ENCODE assay signal across 13 cellular contexts in genomic region chr9:21579209-21579608, GRCh38.
DNase-seq lines count a peak whose midpoint lies in the region; ATAC-seq and TF ChIP-seq lines count a peak whose summit lies in the region.
"Had no signal": no experiment of that assay in that cellular context is flagged by ENCODE, and none has a peak within 500 bp of the region (broad histone marks: within the 10 kb centered on the region; RNA-seq: fewer than 3 reads in every experiment).

No MANE protein-coding gene starts in this region.

- intact Hi-C loops in right cardiac atrium (cut with DNase I) (no loop called here), breast epithelium (cut with DNase I; ENCODE audit: low total_unique reads) (no loop called here)

- POLR2A ChIA-PET in HEK293 (lab: Yijun Ruan, JAX) = no interaction called here

- DNase-seq in CD1c-positive myeloid dendritic cell (ENCODE audit: extremely low spot score) (peak; percentile 31), foreskin keratinocyte (no peak), NCI-H1694 treated with DMSO at 0.1 percent for 48 hours (lab: John Stamatoyannopoulos, UW) (no peak), right cardiac atrium (no peak), SKM-1 (lab: John Stamatoyannopoulos, UW; ENCODE audit: unreplicated experiment) (no peak), breast epithelium (ENCODE audit: low spot score in 2 of 2) (no peak)
- peak in 1 of 2 donors; percentile 34 for DNase-seq in activated T-cell treated with anti-CD3 and anti-CD28 coated beads, Interleukin-2, amount 50 U/mL, for 72 hours
- DNase-seq: activated B cell treated with CpG ODN at 0.5 μM for 24 hours, COR-L47, foreskin melanocyte, NCI-H1694 had no signal

- peak overlapping the region; percentile 77 to 90 for H3K4me3 Mint-ChIP-seq in activated T-cell treated with anti-CD3 and anti-CD28 coated beads, Interleukin-2, amount 50 U/mL, for 72 hours
- H3K4me3 Mint-ChIP-seq: activated B cell treated with CpG ODN at 0.5 μM for 24 hours had no signal

- no peaks in the 10 kb centered on the region for H3K36me3 Mint-ChIP-seq in activated T-cell treated with anti-CD3 and anti-CD28 coated beads, Interleukin-2, amount 50 U/mL, for 72 hours (ENCODE audit: insufficient read depth in 2 of 2)

- peaks cover under 1% of the 10 kb centered on the region for H3K27me3 Mint-ChIP-seq in activated T-cell treated with anti-CD3 and anti-CD28 coated beads, Interleukin-2, amount 50 U/mL, for 72 hours (ENCODE audit: low read depth)

- no peaks in the 10 kb centered on the region for H3K9me3 ChIP-seq in HEK293 (ENCODE audit: control insufficient read depth, insufficient read depth, low read depth, low read length)
- no peaks in the 10 kb centered on the region for H3K9me3 ChIP-seq in right cardiac atrium (ENCODE audit: control insufficient read depth, low read length)
- no peaks in the 10 kb centered on the region for H3K9me3 ChIP-seq in breast epithelium

- WGBS in right cardiac atrium = 74% methylated on average over 4 of the region's 4 CpGs

- no peak for TF ChIP-seq POLR2A in breast epithelium (IDR thresholded peaks at IDR 0.05)

- H3K9me3 Mint-ChIP-seq in activated T-cell treated with anti-CD3 and anti-CD28 coated beads, Interleukin-2, amount 50 U/mL, for 72 hours = no peaks in the 10 kb centered on the region
- H3K9me3 Mint-ChIP-seq: activated B cell treated with CpG ODN at 0.5 μM for 24 hours had no signal

- CTCF ChIA-PET in HEK293 (lab: Yijun Ruan, JAX) = interaction anchor here (0.5 to 1.6 kb wide), 2 partner anchors 20 to 428 kb away, joined by 3 to 4 read pairs; no protein-coding TSS in a partner anchor

- H3K4me1 Mint-ChIP-seq in activated T-cell treated with anti-CD3 and anti-CD28 coated beads, Interleukin-2, amount 50 U/mL, for 72 hours (ENCODE audit: low read depth) = peaks cover 43% of the 10 kb centered on the region

- H3K27me3 ChIP-seq in foreskin keratinocyte = no peaks in the 10 kb centered on the region
- H3K27me3 ChIP-seq in right cardiac atrium (ENCODE audit: control insufficient read depth, insufficient read depth) = no peaks in the 10 kb centered on the region
- no peaks in the 10 kb centered on the region for H3K27me3 ChIP-seq in breast epithelium
- H3K27me3 ChIP-seq: cardiac muscle cell had no signal

- no peak for TF ChIP-seq CTCF in HEK293 (tag by site-specific recombination; IDR thresholded peaks at IDR 0.05)
- no peak for TF ChIP-seq CTCF in foreskin keratinocyte (conservative IDR thresholded peaks at IDR 0.05)
- no peak for TF ChIP-seq CTCF in breast epithelium (IDR thresholded peaks at IDR 0.05)

- H3K36me3 ChIP-seq in HEK293 (ENCODE audit: control insufficient read depth in 2 of 2, insufficient read depth in 1 of 2, low read length in 2 of 2) = no peaks in the 10 kb centered on the region
- H3K36me3 ChIP-seq in breast epithelium = no peaks in the 10 kb centered on the region
- H3K36me3 ChIP-seq: cardiac muscle cell had no signal

- ATAC-seq in activated T-cell treated with anti-CD3 and anti-CD28 coated beads, Interleukin-2, amount 50 U/mL, for 72 hours (replicated peaks in 1 of 2) = peak; percentile 42 to 54
- no peak for ATAC-seq in foreskin keratinocyte
- ATAC-seq in right cardiac atrium = no peak

- H3K4me1 ChIP-seq in HEK293 (ENCODE audit: control insufficient read depth, insufficient read depth, low read length) (peaks cover 24% of the 10 kb centered on the region), foreskin keratinocyte (peaks cover 17% of the 10 kb centered on the region), right cardiac atrium (ENCODE audit: control insufficient read depth, insufficient read depth, low read length) (no peaks in the 10 kb centered on the region), breast epithelium (no peaks in the 10 kb centered on the region)

- H3K27ac ChIP-seq in HEK293 (ENCODE audit: extremely low read depth, low read depth, low read length) = no peak overlapping the region
- H3K27ac ChIP-seq in foreskin keratinocyte = peak overlapping the region; percentile 59
- no peak overlapping the region for H3K27ac ChIP-seq in right cardiac atrium (ENCODE audit: low read length)
- H3K27ac ChIP-seq in breast epithelium = no peak overlapping the region
- H3K27ac ChIP-seq: cardiac muscle cell had no signal

- H3K27ac Mint-ChIP-seq in activated T-cell treated with anti-CD3 and anti-CD28 coated beads, Interleukin-2, amount 50 U/mL, for 72 hours = peak overlapping the region; percentile 33
- H3K27ac Mint-ChIP-seq: activated B cell treated with CpG ODN at 0.5 μM for 24 hours had no signal

- H3K4me3 ChIP-seq in HEK293 (ENCODE audit: low read depth, low read length) = no peak overlapping the region
- no peak overlapping the region for H3K4me3 ChIP-seq in right cardiac atrium (ENCODE audit: low read length)
- H3K4me3 ChIP-seq in breast epithelium = no peak overlapping the region
- H3K4me3 ChIP-seq: cardiac muscle cell had no signal

TF ChIP-seq in HEK293, 187 proteins besides CTCF, POLR2A, EP300 and RAD21:
- TF ChIP-seq ZNF704 (tag by site-specific recombination; IDR thresholded peaks at IDR 0.05) (no peak), ZNF121 (tag by site-specific recombination; IDR thresholded peaks at IDR 0.05) (0 out of 2 replicates have a peak, but pooled peaks have one; percentile 4), ZNF692 (tag by site-specific recombination; IDR thresholded peaks at IDR 0.05) (no peak), ZNF10 (tag by site-specific recombination; IDR thresholded peaks at IDR 0.05) (no peak), OVOL3 (tag by site-specific recombination; IDR thresholded peaks at IDR 0.05) (no peak), ZNF600 (tag by site-specific recombination; IDR thresholded peaks at IDR 0.05) (peak; percentile 50; the same call in 1 of the 2 replicates), HOXC10 (CRISPR knock-in tag; IDR thresholded peaks at IDR 0.05) (no peak), ZSCAN4 (tag by site-specific recombination; IDR thresholded peaks at IDR 0.05) (0 out of 2 replicates have a peak, but pooled peaks have one; percentile 1), ZNF560 (tag by site-specific recombination; IDR thresholded peaks at IDR 0.05; ENCODE audit: borderline replicate concordance) (no peak), ZNF335 (tag by site-specific recombination; conservative IDR thresholded peaks at IDR 0.05) (peak; percentile 78), GLI2 (tag by site-specific recombination; IDR thresholded peaks at IDR 0.05; ENCODE audit: borderline replicate concordance, low read depth) (no peak), FEZF1 (tag by site-specific recombination; IDR thresholded peaks at IDR 0.05) (no peak)

Comparison
In these comparisons a context has a peak if more than half of its experiments do, and no peak if none do; other contexts are left out.
1. ATAC-seq: peak in activated T-cell treated with anti-CD3 and anti-CD28 coated beads, Interleukin-2, amount 50 U/mL, for 72 hours (2 of 2); none in foreskin keratinocyte (single experiment) and right cardiac atrium (0 of 2).